15 cellular contexts compared by ENCODE assay signal in the genomic region with DNA sequence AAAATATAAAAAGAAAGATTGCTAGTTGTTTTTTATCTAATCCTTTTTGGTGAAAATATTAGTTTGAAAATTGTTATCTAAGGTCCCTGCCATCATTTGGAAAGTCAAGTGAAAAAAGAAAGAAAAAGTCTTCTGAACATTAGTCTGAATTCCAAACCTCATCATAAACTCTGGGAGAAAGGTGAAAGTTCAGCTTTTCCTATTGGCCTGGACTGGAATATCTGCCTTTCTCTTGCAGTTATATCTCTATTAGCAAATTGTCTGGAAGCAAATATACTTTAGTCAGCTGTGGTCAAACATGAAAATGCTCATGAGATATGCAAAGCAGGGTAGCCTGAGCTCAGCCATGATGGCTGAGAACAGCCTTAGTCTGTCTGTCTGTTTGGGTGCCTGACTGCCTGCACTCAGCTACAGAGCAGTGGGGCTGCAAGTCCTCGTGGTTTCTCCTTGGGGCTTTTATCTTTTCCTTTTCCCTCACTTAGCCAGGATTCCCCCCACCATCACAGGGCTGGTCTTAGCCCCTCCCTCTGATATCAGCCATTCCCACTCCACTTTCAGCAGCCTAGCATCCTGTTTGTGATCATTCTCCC. TPM values are rescaled to one million over a fixed set of nuclear protein-coding genes. Genes with fewer than 3 reads are reported as not detected.
DNase-seq lines count a peak whose midpoint lies in the region; ATAC-seq and TF ChIP-seq lines count a peak whose summit lies in the region.
"Had no signal": no experiment of that assay in that cellular context is flagged by ENCODE, and none has a peak within 500 bp of the region (broad histone marks: within the 10 kb centered on the region; RNA-seq: fewer than 3 reads in every experiment).

No MANE protein-coding gene starts in this region.

- intact Hi-C loops in CD14-positive monocyte (cut with micrococcal nuclease) (no loop called here), adrenal gland (cut with DNase I) (no loop called here)

- H3K36me3 Mint-ChIP-seq in WTC11, result no peaks in the 10 kb centered on the region; the same call in 1 of the 2 replicates
- H3K36me3 Mint-ChIP-seq in CD14-positive monocyte, result peaks cover 0 to 4% of the 10 kb centered on the region in 2 donors
- peaks cover 33% of the 10 kb centered on the region for H3K36me3 Mint-ChIP-seq in T-cell

- peaks cover 11 to 14% of the 10 kb centered on the region in 2 donors for H3K4me1 ChIP-seq in adrenal gland (replicated peaks in 1 of 2)

- H3K9me3 ChIP-seq in adrenal gland (replicated peaks in 1 of 3), result no peaks in the 10 kb centered on the region
- H3K9me3 ChIP-seq: MG63 had no signal

- peaks cover 25% of the 10 kb centered on the region for H3K4me1 Mint-ChIP-seq in WTC11
- no peaks in the 10 kb centered on the region for H3K4me1 Mint-ChIP-seq in CD14-positive monocyte
- H3K4me1 Mint-ChIP-seq in T-cell, result no peaks in the 10 kb centered on the region

- POLR2A ChIA-PET in WTC11 (lab: Charles Lee) (no interaction called here), T-cell (lab: Charles Lee) (no interaction called here)

- no peak overlapping the region for H3K27ac ChIP-seq in adrenal gland

- H3K36me3 ChIP-seq in adrenal gland (replicated peaks in 1 of 2), result no peaks in the 10 kb centered on the region
- H3K36me3 ChIP-seq: MG63 had no signal

- H3K27ac Mint-ChIP-seq in WTC11 (peak overlapping the region; percentile 7; the same call in 1 of the 2 replicates), CD14-positive monocyte (peak overlapping the region in 3 of 7 donors; percentile 18 to 38 (median 23)), T-cell (no peak overlapping the region)
- H3K27ac Mint-ChIP-seq: activated T-helper 2 cell treated with anti-CD3 and anti-CD28 coated beads, Interferon-gamma antibody, Interleukin-2, Interleukin-4, amounts not matched to agents 10 μg/mL and 5 μg/mL and 100 μg/mL, durations not matched to agents 14 hours and 24 hours and 36 hours had no signal

- DNase-seq in WTC11 (ENCODE audit: low spot score) (no peak), CD14-positive monocyte (ENCODE audit: low spot score) (no peak), adrenal gland (no peak), T-cell (no peak)
- no peak for DNase-seq in activated CD4-positive, alpha-beta T cell treated with anti-CD3 and anti-CD28 coated beads for 48 hours
- DNase-seq: activated CD4-positive, CD25-positive, alpha-beta regulatory T cell treated with anti-CD3 and anti-CD28 coated beads, Interleukin-2, amount 50 U/mL, for 72 hours; caudate nucleus; DMS79 treated with DMSO at 0.1 percent for 48 hours; MG63; NCI-H774; substantia nigra had no signal

- no peak for TF ChIP-seq POLR2A in adrenal gland (IDR thresholded peaks at IDR 0.05)

- H3K4me3 Mint-ChIP-seq in WTC11, result no peak overlapping the region
- no peak overlapping the region for H3K4me3 Mint-ChIP-seq in CD14-positive monocyte
- H3K4me3 Mint-ChIP-seq in T-cell, result no peak overlapping the region

- 47 to 85% (median 72%) methylated on average over 1 of the region's 1 CpG for WGBS in adrenal gland, 4 donors

- H3K27me3 ChIP-seq in adrenal gland, result no peaks in the 10 kb centered on the region
- H3K27me3 ChIP-seq: MG63 had no signal

- H3K27me3 Mint-ChIP-seq in WTC11 (ENCODE audit: low read depth), result no peaks in the 10 kb centered on the region
- H3K27me3 Mint-ChIP-seq in CD14-positive monocyte (ENCODE audit: low read depth in 3 of 3), result no peaks in the 10 kb centered on the region
- H3K27me3 Mint-ChIP-seq in T-cell, result no peaks in the 10 kb centered on the region

- ATAC-seq in GM18498 (IDR thresholded peaks at IDR 0.05; ENCODE audit: unreplicated experiment) (peak; percentile 94), GM21381 (IDR thresholded peaks at IDR 0.05; ENCODE audit: unreplicated experiment) (peak; percentile 65), HG03039 (IDR thresholded peaks at IDR 0.05; ENCODE audit: unreplicated experiment) (peak; percentile 67), WTC11 (no peak; the same call in 1 of the 2 replicates), T-cell (replicated peaks in 1 of 4) (no peak)

- H3K9me3 Mint-ChIP-seq in WTC11 (no peaks in the 10 kb centered on the region), CD14-positive monocyte (no peaks in the 10 kb centered on the region), T-cell (no peaks in the 10 kb centered on the region)
- H3K9me3 Mint-ChIP-seq: activated T-helper 2 cell treated with anti-CD3 and anti-CD28 coated beads, Interferon-gamma antibody, Interleukin-2, Interleukin-4, amounts not matched to agents 10 μg/mL and 5 μg/mL and 100 μg/mL, durations not matched to agents 14 hours and 24 hours and 36 hours had no signal

- TF ChIP-seq CTCF in WTC11 (IDR thresholded peaks at IDR 0.05), result no peak
- no peak for TF ChIP-seq CTCF in CD14-positive monocyte (IDR thresholded peaks at IDR 0.05)
- TF ChIP-seq CTCF in adrenal gland (IDR thresholded peaks at IDR 0.05), result no peak

- CTCF ChIA-PET in WTC11 (lab: Charles Lee), result interaction anchor here (1.4 kb wide), 1 partner anchor 15 kb away, joined by 3 read pairs; no protein-coding TSS in a partner anchor
- CTCF ChIA-PET in T-cell (lab: Charles Lee), result no interaction called here

- no peak overlapping the region for H3K4me3 ChIP-seq in adrenal gland
- H3K4me3 ChIP-seq: MG63 had no signal

TF ChIP-seq in WTC11, 78 proteins besides CTCF, POLR2A, EP300 and RAD21 (continues in another document):
- TF ChIP-seq, protein P1, sequence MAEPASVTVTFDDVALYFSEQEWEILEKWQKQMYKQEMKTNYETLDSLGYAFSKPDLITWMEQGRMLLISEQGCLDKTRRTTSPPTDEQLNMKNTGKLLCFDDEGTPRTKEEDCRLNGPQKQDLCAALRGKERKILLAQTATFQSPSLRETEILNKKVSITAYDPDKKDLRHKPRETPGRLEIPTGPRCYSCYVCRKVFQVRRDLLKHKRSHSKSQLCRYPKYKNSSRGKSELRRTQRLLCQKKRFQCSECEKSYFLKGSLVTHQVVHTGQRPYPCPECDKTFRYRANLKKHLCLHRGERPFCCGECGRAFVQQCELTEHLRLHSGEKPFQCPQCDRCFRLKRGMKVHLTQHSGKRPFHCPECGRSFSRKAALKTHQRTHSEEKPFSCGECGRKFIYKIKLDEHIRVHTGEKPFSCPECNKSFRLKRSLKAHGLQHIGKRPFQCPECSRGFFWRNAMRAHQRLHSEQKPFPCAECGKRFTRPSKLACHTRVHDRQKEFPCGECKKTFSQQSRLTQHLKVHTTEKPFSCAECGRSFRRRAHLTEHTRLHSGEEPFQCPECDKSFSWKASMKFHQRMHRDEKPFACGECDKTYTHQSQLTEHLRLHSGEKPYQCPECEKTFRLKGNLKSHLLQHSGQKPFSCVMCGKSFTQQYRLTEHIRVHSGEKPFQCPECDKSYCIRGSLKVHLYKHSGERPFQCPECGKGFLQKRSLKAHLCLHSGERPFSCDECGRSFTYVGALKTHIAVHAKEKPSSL (CRISPR knock-in tag; conservative IDR thresholded peaks at IDR 0.05), result no peak
- no peak for TF ChIP-seq ZNF232 (CRISPR knock-in tag; IDR thresholded peaks at IDR 0.05)
- no peak for TF ChIP-seq ZBTB21 (CRISPR knock-in tag; IDR thresholded peaks at IDR 0.05; ENCODE audit: borderline replicate concordance)
- TF ChIP-seq, protein P2, sequence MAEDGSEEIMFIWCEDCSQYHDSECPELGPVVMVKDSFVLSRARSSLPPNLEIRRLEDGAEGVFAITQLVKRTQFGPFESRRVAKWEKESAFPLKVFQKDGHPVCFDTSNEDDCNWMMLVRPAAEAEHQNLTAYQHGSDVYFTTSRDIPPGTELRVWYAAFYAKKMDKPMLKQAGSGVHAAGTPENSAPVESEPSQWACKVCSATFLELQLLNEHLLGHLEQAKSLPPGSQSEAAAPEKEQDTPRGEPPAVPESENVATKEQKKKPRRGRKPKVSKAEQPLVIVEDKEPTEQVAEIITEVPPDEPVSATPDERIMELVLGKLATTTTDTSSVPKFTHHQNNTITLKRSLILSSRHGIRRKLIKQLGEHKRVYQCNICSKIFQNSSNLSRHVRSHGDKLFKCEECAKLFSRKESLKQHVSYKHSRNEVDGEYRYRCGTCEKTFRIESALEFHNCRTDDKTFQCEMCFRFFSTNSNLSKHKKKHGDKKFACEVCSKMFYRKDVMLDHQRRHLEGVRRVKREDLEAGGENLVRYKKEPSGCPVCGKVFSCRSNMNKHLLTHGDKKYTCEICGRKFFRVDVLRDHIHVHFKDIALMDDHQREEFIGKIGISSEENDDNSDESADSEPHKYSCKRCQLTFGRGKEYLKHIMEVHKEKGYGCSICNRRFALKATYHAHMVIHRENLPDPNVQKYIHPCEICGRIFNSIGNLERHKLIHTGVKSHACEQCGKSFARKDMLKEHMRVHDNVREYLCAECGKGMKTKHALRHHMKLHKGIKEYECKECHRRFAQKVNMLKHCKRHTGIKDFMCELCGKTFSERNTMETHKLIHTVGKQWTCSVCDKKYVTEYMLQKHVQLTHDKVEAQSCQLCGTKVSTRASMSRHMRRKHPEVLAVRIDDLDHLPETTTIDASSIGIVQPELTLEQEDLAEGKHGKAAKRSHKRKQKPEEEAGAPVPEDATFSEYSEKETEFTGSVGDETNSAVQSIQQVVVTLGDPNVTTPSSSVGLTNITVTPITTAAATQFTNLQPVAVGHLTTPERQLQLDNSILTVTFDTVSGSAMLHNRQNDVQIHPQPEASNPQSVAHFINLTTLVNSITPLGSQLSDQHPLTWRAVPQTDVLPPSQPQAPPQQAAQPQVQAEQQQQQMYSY (CRISPR knock-in tag; IDR thresholded peaks at IDR 0.05), result no peak
- no peak for TF ChIP-seq ELF4 (CRISPR knock-in tag; IDR thresholded peaks at IDR 0.05; ENCODE audit: low read depth)
- TF ChIP-seq, protein P3, sequence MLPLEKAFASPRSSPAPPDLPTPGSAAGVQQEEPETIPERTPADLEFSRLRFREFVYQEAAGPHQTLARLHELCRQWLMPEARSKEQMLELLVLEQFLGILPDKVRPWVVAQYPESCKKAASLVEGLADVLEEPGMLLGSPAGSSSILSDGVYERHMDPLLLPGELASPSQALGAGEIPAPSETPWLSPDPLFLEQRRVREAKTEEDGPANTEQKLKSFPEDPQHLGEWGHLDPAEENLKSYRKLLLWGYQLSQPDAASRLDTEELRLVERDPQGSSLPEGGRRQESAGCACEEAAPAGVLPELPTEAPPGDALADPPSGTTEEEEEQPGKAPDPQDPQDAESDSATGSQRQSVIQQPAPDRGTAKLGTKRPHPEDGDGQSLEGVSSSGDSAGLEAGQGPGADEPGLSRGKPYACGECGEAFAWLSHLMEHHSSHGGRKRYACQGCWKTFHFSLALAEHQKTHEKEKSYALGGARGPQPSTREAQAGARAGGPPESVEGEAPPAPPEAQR (CRISPR knock-in tag; IDR thresholded peaks at IDR 0.05), result no peak
- no peak for TF ChIP-seq ZNF396 (CRISPR knock-in tag; IDR thresholded peaks at IDR 0.05; ENCODE audit: borderline replicate concordance)
- no peak for TF ChIP-seq TEAD1 (CRISPR knock-in tag; IDR thresholded peaks at IDR 0.05)

RNA-seq across cellular contexts. Expression of a gene that starts 19.5 kb away (rescaled TPM):
- total RNA-seq in WTC11 (2021), result 68.2 to 70.9 TPM (median 70.0 TPM) in 3 replicates
- polyA plus RNA-seq in CD14-positive monocyte, result 10 to 100 TPM in 1 of 2 donors, 1 to 10 TPM in 1; 7.3 to 13.9 TPM
- total RNA-seq in adrenal gland, result 10 to 100 TPM; 23.5 to 97.8 (median 54.2) TPM
- 100 to 1,000 TPM in 1 of 3 donors, 10 to 100 TPM in 2; 22.9 to 152 (median 25.7) TPM for polyA plus RNA-seq in adrenal gland
- total RNA-seq in T-cell, result 10 to 100 TPM; 29.5 to 64.2 (median 35.4) TPM

Comparison
In these comparisons a context has a peak if more than half of its experiments do, and no peak if none do; other contexts are left out.
1. ATAC-seq: peak in GM18498 (single experiment), GM21381 (single experiment) and HG03039 (single experiment); none in WTC11 (single experiment) and T-cell (0 of 4).